Comparison of ENCODE assay signal across 9 cellular contexts in the genomic region with DNA sequence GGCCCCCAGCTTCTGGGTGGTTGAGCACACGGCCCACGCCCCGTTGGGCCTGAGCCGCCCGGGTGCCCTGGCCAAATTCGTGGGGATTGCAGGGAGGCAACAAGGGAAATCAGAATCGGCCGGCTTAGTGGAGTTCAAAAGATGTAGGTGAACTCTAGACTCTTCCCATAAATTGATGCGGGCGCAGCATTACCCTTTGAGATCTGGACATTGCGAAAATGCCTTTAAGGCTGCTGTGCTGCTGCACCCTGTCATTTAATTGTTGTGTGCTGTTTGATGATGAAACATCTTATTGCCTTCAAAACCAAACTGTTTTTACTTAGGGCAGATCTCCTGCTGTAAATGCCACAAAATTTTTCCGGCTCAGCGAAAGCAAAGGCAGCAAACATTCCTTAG. TPM values are rescaled to one million over a fixed set of nuclear protein-coding genes. Genes with fewer than 3 reads are reported as not detected.
A peak's percentile ranks its signal among the peaks of the same experiment; 100 is the strongest.
DNase-seq lines count a peak whose midpoint lies in the region; ATAC-seq, FAIRE-seq and TF ChIP-seq lines count a peak whose summit lies in the region.
"Had no signal": no experiment of that assay in that cellular context is flagged by ENCODE, and none has a peak within 500 bp of the region (broad histone marks: within the 10 kb centered on the region; RNA-seq: fewer than 3 reads in every experiment).

No MANE protein-coding gene starts in this region.

- DNase-seq in GM12892 (ENCODE audit: insufficient read length) (no peak), endothelial cell (ENCODE audit: low spot score) (no peak), neural progenitor cell (ENCODE audit: low spot score) (no peak), islet precursor cell (no peak), sciatic nerve (ENCODE audit: low spot score) (no peak), T1000 (lab: John Stamatoyannopoulos, UW) (no peak)

- H3K4me1 ChIP-seq in OCI-LY3 (ENCODE audit: low read length) (peaks cover 15% of the 10 kb centered on the region), neural progenitor cell (no peaks in the 10 kb centered on the region)

- H3K27ac ChIP-seq in OCI-LY3 (ENCODE audit: low read length), result no peak overlapping the region
- H3K27ac ChIP-seq in neural progenitor cell, result no peak overlapping the region

- FAIRE-seq in GM12892 (lab: Jason Lieb, UNC), result peak; percentile 51

- H3K4me2 ChIP-seq in OCI-LY3 (ENCODE audit: low read length) (peak overlapping the region; percentile 93), neural progenitor cell (peak overlapping the region; percentile 81)

- H3K27me3 Mint-ChIP-seq in endothelial cell (ENCODE audit: unreplicated experiment) (peaks cover 4% of the 10 kb centered on the region), neural progenitor cell (ENCODE audit: insufficient read depth, low read depth) (peaks cover 9% of the 10 kb centered on the region)

- H3K4me1 Mint-ChIP-seq in endothelial cell (ENCODE audit: unreplicated experiment), result peaks cover 10% of the 10 kb centered on the region
- peaks cover 22% of the 10 kb centered on the region for H3K4me1 Mint-ChIP-seq in neural progenitor cell

- H3K9ac ChIP-seq in OCI-LY3 (ENCODE audit: low read length), result peak overlapping the region; percentile 83
- no peak overlapping the region for H3K9ac ChIP-seq in neural progenitor cell

- H3F3A ChIP-seq in neural progenitor cell (ENCODE audit: low read depth), result no peaks in the 10 kb centered on the region

- intact Hi-C loops in sciatic nerve (cut with DNase I), result no loop called here

- H3K27me3 ChIP-seq in OCI-LY3 (ENCODE audit: low read depth, low read length) (no peaks in the 10 kb centered on the region), neural progenitor cell (peaks cover 72% of the 10 kb centered on the region)

- H3K9me3 Mint-ChIP-seq in endothelial cell (ENCODE audit: unreplicated experiment) (no peaks in the 10 kb centered on the region), neural progenitor cell (peaks cover 32% of the 10 kb centered on the region)

- H3K4me3 Mint-ChIP-seq in endothelial cell (ENCODE audit: unreplicated experiment) (peak overlapping the region; percentile 80), neural progenitor cell (peak overlapping the region; percentile 84)

- no peak overlapping the region for H3K27ac Mint-ChIP-seq in endothelial cell (ENCODE audit: unreplicated experiment)
- H3K27ac Mint-ChIP-seq in neural progenitor cell, result no peak overlapping the region

- ATAC-seq in HG02885 (IDR thresholded peaks at IDR 0.05; ENCODE audit: poor library complexity, unreplicated experiment) (no peak), sciatic nerve (no peak)

- H2AFZ ChIP-seq in OCI-LY3 (ENCODE audit: low read depth, low read length), result peak overlapping the region; percentile 92
- peak overlapping the region; percentile 59 for H2AFZ ChIP-seq in neural progenitor cell (replicated peaks)

- H3K4me3 ChIP-seq in OCI-LY3 (ENCODE audit: low read length), result peak overlapping the region; percentile 94
- peak overlapping the region; percentile 55 for H3K4me3 ChIP-seq in neural progenitor cell

- TF ChIP-seq POLR2A in GM12892 (IDR thresholded peaks at IDR 0.05; ENCODE audit: low read depth, low read length), result no peak

- no peaks in the 10 kb centered on the region for H4K20me1 ChIP-seq in OCI-LY3 (ENCODE audit: insufficient read depth, low read length)
- peaks cover 4% of the 10 kb centered on the region for H4K20me1 ChIP-seq in neural progenitor cell (ENCODE audit: low read depth)

- H3K9me3 ChIP-seq in OCI-LY3 (ENCODE audit: insufficient read depth, low read length) (0 out of 2 replicates have a peak, but pooled peaks cover 6% of the 10 kb centered on the region), neural progenitor cell (ENCODE audit: low read depth) (peaks cover 7% of the 10 kb centered on the region)

- H3K36me3 Mint-ChIP-seq in endothelial cell (ENCODE audit: low read depth, unreplicated experiment) (no peaks in the 10 kb centered on the region), neural progenitor cell (no peaks in the 10 kb centered on the region)

- no peaks in the 10 kb centered on the region for H3K79me2 ChIP-seq in OCI-LY3 (ENCODE audit: low read length)
- H3K79me2 ChIP-seq in neural progenitor cell (ENCODE audit: low read depth), result no peaks in the 10 kb centered on the region

- H3K36me3 ChIP-seq in OCI-LY3 (replicated peaks; ENCODE audit: low read depth, low read length), result no peaks in the 10 kb centered on the region
- H3K36me3 ChIP-seq in neural progenitor cell, result no peaks in the 10 kb centered on the region

- no peak for TF ChIP-seq CTCF in OCI-LY3 (IDR thresholded peaks at IDR 0.05; ENCODE audit: low read depth, low read length)
- no peak for TF ChIP-seq CTCF in endothelial cell (IDR thresholded peaks at IDR 0.05; ENCODE audit: unreplicated experiment)
- TF ChIP-seq CTCF in neural progenitor cell (IDR thresholded peaks at IDR 0.05), result no peak

RNA-seq across cellular contexts. Expression of gene MPP1, which starts 0.4 kb away (rescaled TPM):
- polyA plus RNA-seq in GM12892 (2012; ENCODE audit: missing spikeins), result 14.9 TPM
- total RNA-seq in endothelial cell (ENCODE audit: unreplicated experiment) (11.3 TPM), neural progenitor cell (ENCODE audit: low replicate concordance) (0.28 TPM in 1 of 2 replicates, not detected in the other), sciatic nerve (52.0 TPM)

RNA-seq across cellular contexts. Expression of gene SMIM9, which starts 28.8 kb away (rescaled TPM):
- polyA plus RNA-seq in GM12892 (2012; ENCODE audit: missing spikeins), result not detected
- not detected for total RNA-seq in endothelial cell (ENCODE audit: unreplicated experiment)
- not detected in 2 replicates for total RNA-seq in neural progenitor cell (ENCODE audit: low replicate concordance)
- not detected for total RNA-seq in sciatic nerve
- total RNA-seq: RPMI7951 had no signal

RNA-seq across cellular contexts. Expression of gene DKC1, which starts 43.0 kb away (rescaled TPM):
- 75.2 TPM for polyA plus RNA-seq in GM12892 (2012; ENCODE audit: missing spikeins)
- total RNA-seq in endothelial cell (ENCODE audit: unreplicated experiment) (28.5 TPM), neural progenitor cell (ENCODE audit: low replicate concordance) (43.7 and 45.6 TPM in 2 replicates), sciatic nerve (27.9 TPM)

RNA-seq across cellular contexts. Expression of gene GAB3, which starts 54.8 kb away (rescaled TPM):
- polyA plus RNA-seq in GM12892 (2012; ENCODE audit: missing spikeins), result 1.4 TPM
- total RNA-seq in endothelial cell (ENCODE audit: unreplicated experiment), result 0.90 TPM
- not detected in 2 replicates for total RNA-seq in neural progenitor cell (ENCODE audit: low replicate concordance)
- 7.6 TPM for total RNA-seq in sciatic nerve
